ENCODE assay signal across 15 cellular contexts in the genomic region with DNA sequence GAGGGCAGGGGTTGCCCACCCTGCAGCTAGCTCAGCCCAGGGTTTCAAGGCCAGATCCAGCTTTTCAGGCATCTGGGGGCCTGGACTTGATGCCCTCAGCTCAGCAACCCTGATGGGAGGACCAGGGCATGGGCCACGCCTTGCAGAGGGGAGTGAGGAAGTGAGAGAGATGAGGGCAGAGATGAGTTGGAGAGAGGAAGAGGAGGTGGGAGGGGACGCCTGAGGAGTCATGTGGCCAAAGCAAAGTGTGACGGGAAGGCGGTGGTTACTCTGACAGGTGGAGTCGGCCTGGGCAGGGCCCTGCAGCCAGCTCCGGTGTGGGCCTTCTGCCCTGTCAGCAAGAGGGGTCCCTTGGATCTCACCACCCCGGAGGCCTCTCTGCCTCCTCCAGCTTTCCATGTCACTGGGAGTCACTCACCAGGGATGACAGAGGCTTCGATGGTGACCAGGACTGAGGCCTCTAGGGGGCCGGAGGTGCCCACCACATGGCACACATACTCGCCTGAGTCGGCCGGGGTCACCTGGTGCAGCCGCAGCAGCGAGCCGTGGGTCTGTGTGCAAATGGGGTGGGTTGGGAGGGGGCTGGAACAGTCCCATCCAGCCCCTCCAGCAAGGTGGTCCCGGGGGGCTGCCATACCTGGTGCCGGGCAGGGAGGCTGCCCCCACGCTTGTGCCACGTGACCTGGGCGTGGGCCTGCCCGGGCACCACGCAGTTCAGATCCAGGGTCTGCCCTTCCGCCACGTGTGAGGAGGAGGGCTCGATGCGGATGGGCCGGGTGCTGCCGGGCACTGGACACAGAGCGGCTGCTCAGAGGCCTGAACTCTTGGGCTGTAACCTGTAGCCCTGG. TPM values are rescaled to one million over a fixed set of nuclear protein-coding genes. Genes with fewer than 3 reads are reported as not detected.
DNase-seq lines count a peak whose midpoint lies in the region; ATAC-seq, FAIRE-seq and TF ChIP-seq lines count a peak whose summit lies in the region.
"Had no signal": no experiment of that assay in that cellular context is flagged by ENCODE, and none has a peak within 500 bp of the region (broad histone marks: within the 10 kb centered on the region; RNA-seq: fewer than 3 reads in every experiment).

No MANE protein-coding gene starts in this region.

- BruUV-seq in endothelial cell of umbilical vein (replicated peaks; lab: Mats Ljungman, UMichigan) = no TSS peak

- no peak for TF ChIP-seq CTCF in endothelial cell of umbilical vein (IDR thresholded peaks at IDR 0.05; ENCODE audit: extremely low read depth in 1 of 2, insufficient read depth in 1 of 2, low read depth in 1 of 2, low read length in 2 of 2)

- H3K27ac Mint-ChIP-seq in activated naive CD8-positive, alpha-beta T cell treated with anti-CD3 and anti-CD28 coated beads, Interleukin-2, amount 50 U/mL, for 24 hours = no peak overlapping the region
- H3K27ac Mint-ChIP-seq: GM23338 had no signal

- H3K4me1 Mint-ChIP-seq in activated naive CD8-positive, alpha-beta T cell treated with anti-CD3 and anti-CD28 coated beads, Interleukin-2, amount 50 U/mL, for 24 hours = peaks cover 3% of the 10 kb centered on the region
- H3K4me1 Mint-ChIP-seq: GM23338 had no signal

- H3K27me3 Mint-ChIP-seq in activated naive CD8-positive, alpha-beta T cell treated with anti-CD3 and anti-CD28 coated beads, Interleukin-2, amount 50 U/mL, for 24 hours = no peaks in the 10 kb centered on the region

- no peak overlapping the region for H3K9ac ChIP-seq in endothelial cell of umbilical vein (replicated peaks; ENCODE audit: extremely low read depth, insufficient read depth, low read length)

- CTCF ChIA-PET in endothelial cell of umbilical vein (lab: Charles Lee) = no interaction called here

- intact Hi-C loops in endothelial cell of umbilical vein (cut with micrococcal nuclease) = no loop called here
- intact Hi-C loops in head of caudate nucleus (cut with DNase I) = no loop called here

- no peaks in the 10 kb centered on the region for H4K20me1 ChIP-seq in endothelial cell of umbilical vein (replicated peaks; ENCODE audit: control insufficient read depth, extremely low read depth, insufficient read depth, low read length)

- H3K36me3 Mint-ChIP-seq in activated naive CD8-positive, alpha-beta T cell treated with anti-CD3 and anti-CD28 coated beads, Interleukin-2, amount 50 U/mL, for 24 hours (ENCODE audit: low read depth) = no peaks in the 10 kb centered on the region

- no peaks in the 10 kb centered on the region for H3K9me3 Mint-ChIP-seq in activated naive CD8-positive, alpha-beta T cell treated with anti-CD3 and anti-CD28 coated beads, Interleukin-2, amount 50 U/mL, for 24 hours
- H3K9me3 Mint-ChIP-seq: GM23338, neural crest cell had no signal

- no peak for FAIRE-seq in endothelial cell of umbilical vein (lab: Jason Lieb, UNC)

- H3K27ac ChIP-seq in endothelial cell of umbilical vein (ENCODE audit: insufficient read depth, low read depth, low read length) = no peak overlapping the region

- H2AFZ ChIP-seq in endothelial cell of umbilical vein (ENCODE audit: low read depth, low read length) = no peak overlapping the region
- H2AFZ ChIP-seq: GM23338 had no signal

- H3K27me3 ChIP-seq in endothelial cell of umbilical vein (ENCODE audit: control insufficient read depth in 2 of 2, insufficient read depth in 2 of 2, low read length in 2 of 2) = no peaks in the 10 kb centered on the region

- no peaks in the 10 kb centered on the region for H3K9me3 ChIP-seq in endothelial cell of umbilical vein (replicated peaks; ENCODE audit: control insufficient read depth, insufficient read depth, low read length)

- H3K79me2 ChIP-seq in endothelial cell of umbilical vein (ENCODE audit: control insufficient read depth, insufficient read depth, low read length) = peaks cover 38% of the 10 kb centered on the region

- DNase-seq in NOMO-1 (lab: John Stamatoyannopoulos, UW; ENCODE audit: unreplicated experiment in 2 of 2) = peak; percentile 50 to 58
- DNase-seq in endothelial cell of umbilical vein (ENCODE audit: low read depth, low spot score) = no peak
- DNase-seq in head of caudate nucleus = no peak
- no peak for DNase-seq in D341Med (ENCODE audit: low spot score)
- no peak for DNase-seq in activated naive CD8-positive, alpha-beta T cell treated with anti-CD3 and anti-CD28 coated beads, Interleukin-2, amount 50 U/mL, for 24 hours
- DNase-seq: effector CD8-positive, alpha-beta T cell; NCI-H69; SW 1271 had no signal

- peak; percentile 68 for ATAC-seq in GM18505 (IDR thresholded peaks at IDR 0.05; ENCODE audit: unreplicated experiment)
- ATAC-seq in GM21367 (IDR thresholded peaks at IDR 0.05; ENCODE audit: unreplicated experiment) = peak; percentile 49
- ATAC-seq in activated naive CD8-positive, alpha-beta T cell treated with anti-CD3 and anti-CD28 coated beads, Interleukin-2, amount 50 U/mL, for 24 hours = no peak
- ATAC-seq in GM21515 (IDR thresholded peaks at IDR 0.05; ENCODE audit: unreplicated experiment) = no peak
- ATAC-seq: GM23338 had no signal

- TF ChIP-seq POLR2A in GM18505 (IDR thresholded peaks at IDR 0.05; ENCODE audit: borderline replicate concordance, extremely low read depth, insufficient read depth, insufficient read length) (peak; percentile 42), endothelial cell of umbilical vein (IDR thresholded peaks at IDR 0.05; ENCODE audit: low read depth, low read length) (peak; percentile 11)

- POLR2A ChIA-PET in endothelial cell of umbilical vein (lab: Charles Lee) = no interaction called here

- no peak overlapping the region for H3K4me2 ChIP-seq in endothelial cell of umbilical vein (ENCODE audit: insufficient read depth, low read length)
- H3K4me2 ChIP-seq: GM23338 had no signal

- H3K4me1 ChIP-seq in endothelial cell of umbilical vein (ENCODE audit: control insufficient read depth, extremely low read depth, insufficient read depth, low read length) = no peaks in the 10 kb centered on the region

- H3K4me3 Mint-ChIP-seq in activated naive CD8-positive, alpha-beta T cell treated with anti-CD3 and anti-CD28 coated beads, Interleukin-2, amount 50 U/mL, for 24 hours = no peak overlapping the region
- H3K4me3 Mint-ChIP-seq: GM23338, neural crest cell had no signal

- peaks cover 73 to 84% of the 10 kb centered on the region in 2 experiments for H3K36me3 ChIP-seq in endothelial cell of umbilical vein (ENCODE audit: control insufficient read depth in 2 of 2, extremely low read depth in 1 of 2, insufficient read depth in 2 of 2, low read length in 2 of 2)

- H3K4me3 ChIP-seq in endothelial cell of umbilical vein (replicated peaks in 1 of 3; ENCODE audit: insufficient read depth in 1 of 3, low read depth in 1 of 3, low read length in 3 of 3) = no peak overlapping the region
- H3K4me3 ChIP-seq: GM23338 had no signal

- dilution Hi-C loops in endothelial cell of umbilical vein (cut with MboI; ENCODE audit: extremely low pct_ligation_motif_present, low sequenced_read_pairs) = no loop called here

- H3K9me1 ChIP-seq in endothelial cell of umbilical vein (replicated peaks; ENCODE audit: control insufficient read depth, extremely low read depth, insufficient read depth, low read length) = no peaks in the 10 kb centered on the region

TF ChIP-seq in endothelial cell of umbilical vein, 7 proteins besides CTCF, POLR2A, EP300 and RAD21:
- no peak for TF ChIP-seq POLR2AphosphoS5 (IDR thresholded peaks at IDR 0.05; ENCODE audit: insufficient read depth, low read depth, low read length)
- TF ChIP-seq GATA2 (IDR thresholded peaks at IDR 0.05; ENCODE audit: insufficient read depth, insufficient read length, low read depth, low read length) = no peak
- TF ChIP-seq MYC (IDR thresholded peaks at IDR 0.05; ENCODE audit: low read depth, low read length) = no peak

RNA-seq across cellular contexts. Expression of a gene that starts 40.4 kb away (rescaled TPM):
- 0.42 and 0.44 TPM in 2 replicates for total RNA-seq in endothelial cell of umbilical vein
- not detected in 2 replicates for polyA plus RNA-seq in endothelial cell of umbilical vein
- polyA plus RNA-seq in endothelial cell of umbilical vein (2011; cell fraction: cytosol; rRNA removed) = 0.01 and 0.04 TPM in 2 replicates
- 0.05 and 0.17 TPM in 2 replicates for polyA plus RNA-seq in endothelial cell of umbilical vein (2011; cell fraction: nucleus; rRNA removed)
- 141 and 334 TPM in 2 replicates for polyA plus RNA-seq in endothelial cell of umbilical vein (2012)
- not detected in 2 replicates for polyA minus RNA-seq in endothelial cell of umbilical vein
- polyA minus RNA-seq in endothelial cell of umbilical vein (2011; cell fraction: cytosol; rRNA and poly(A)+ RNA removed) = not detected
- polyA minus RNA-seq in endothelial cell of umbilical vein (2011; cell fraction: nucleus; rRNA and poly(A)+ RNA removed) = not detected in 2 replicates
- total RNA-seq: activated CD8-positive, alpha-beta memory T cell treated with anti-CD3 and anti-CD28 coated beads for 36 hours; M059J had no signal

Comparison
In these comparisons a context has a peak if more than half of its experiments do, and no peak if none do; other contexts are left out.
1. ATAC-seq: peak in GM18505 (single experiment) and GM21367 (single experiment); none in activated naive CD8-positive, alpha-beta T cell treated with anti-CD3 and anti-CD28 coated beads, Interleukin-2, amount 50 U/mL, for 24 hours (single experiment) and GM21515 (single experiment).
2. DNase-seq: peak in NOMO-1 (2 of 2); none in endothelial cell of umbilical vein (single experiment), head of caudate nucleus (0 of 42), D341Med (single experiment) and activated naive CD8-positive, alpha-beta T cell treated with anti-CD3 and anti-CD28 coated beads, Interleukin-2, amount 50 U/mL, for 24 hours (single experiment).